In genomic region chr19:48624791-48625723, GRCh38 we compare ENCODE assay signal across 8 cellular contexts. TPM values are rescaled to one million over a fixed set of nuclear protein-coding genes. Genes with fewer than 3 reads are reported as not detected.
DNase-seq lines count a peak whose midpoint lies in the region; ATAC-seq and TF ChIP-seq lines count a peak whose summit lies in the region.

No MANE protein-coding gene starts in this region.

- H3K27ac ChIP-seq in KOPT-K1 (ENCODE audit: low read depth, low read length, poor library complexity, severe bottlenecking) (peak overlapping the region; percentile 59), cingulate gyrus (ENCODE audit: low read depth, low read length) (peak overlapping the region; percentile 98)

- ATAC-seq in natural killer cell treated with Interleukin-12 subunit alpha and Interleukin-12 subunit beta and Interleukin-15 and Interleukin-18, amount 100 ng/mL, for 72 hours, result no peak
- ATAC-seq in GM18861 (IDR thresholded peaks at IDR 0.05; ENCODE audit: unreplicated experiment), result no peak

- DNase-seq in BJ (ENCODE audit: low read depth) (no peak), AG08396 (ENCODE audit: low spot score) (no peak), HCEC 1CT (no peak), AG08395 (ENCODE audit: low spot score) (no peak)
- DNase-seq in natural killer cell treated with Interleukin-12 subunit alpha and Interleukin-12 subunit beta and Interleukin-15 and Interleukin-18, amount 100 ng/mL, for 72 hours (ENCODE audit: low spot score), result no peak

- no peak for TF ChIP-seq CTCF in BJ (IDR thresholded peaks at IDR 0.05; ENCODE audit: insufficient read depth, low read depth, low read length)

- H3K27me3 ChIP-seq in BJ (ENCODE audit: control insufficient read depth, insufficient read depth, low read length), result no peaks in the 10 kb centered on the region

- peaks cover 3% of the 10 kb centered on the region for H3K9me3 Mint-ChIP-seq in natural killer cell treated with Interleukin-12 subunit alpha and Interleukin-12 subunit beta and Interleukin-15 and Interleukin-18, amount 100 ng/mL, for 72 hours

- H3K4me3 ChIP-seq in BJ (ENCODE audit: low read depth, low read length), result peak overlapping the region; percentile 50

- peaks cover 7% of the 10 kb centered on the region for H3K36me3 Mint-ChIP-seq in natural killer cell treated with Interleukin-12 subunit alpha and Interleukin-12 subunit beta and Interleukin-15 and Interleukin-18, amount 100 ng/mL, for 72 hours

- H3K36me3 ChIP-seq in BJ (ENCODE audit: control insufficient read depth, insufficient read depth, low read length) (peaks cover 4% of the 10 kb centered on the region), KOPT-K1 (ENCODE audit: insufficient read depth, low read length) (peaks cover 46% of the 10 kb centered on the region)

- H3K27me3 Mint-ChIP-seq in natural killer cell treated with Interleukin-12 subunit alpha and Interleukin-12 subunit beta and Interleukin-15 and Interleukin-18, amount 100 ng/mL, for 72 hours, result no peaks in the 10 kb centered on the region

- POLR2A ChIA-PET in BJ (lab: Charles Lee), result no interaction called here

- peak overlapping the region; percentile 89 for H3K4me3 Mint-ChIP-seq in natural killer cell treated with Interleukin-12 subunit alpha and Interleukin-12 subunit beta and Interleukin-15 and Interleukin-18, amount 100 ng/mL, for 72 hours

- peaks cover 28 to 43% of the 10 kb centered on the region in 2 donors for H3K4me1 Mint-ChIP-seq in natural killer cell treated with Interleukin-12 subunit alpha and Interleukin-12 subunit beta and Interleukin-15 and Interleukin-18, amount 100 ng/mL, for 72 hours (ENCODE audit: low read depth in 2 of 2)

- H3K9me3 ChIP-seq in KOPT-K1 (ENCODE audit: insufficient read depth, low read length, poor library complexity, severe bottlenecking), result no peaks in the 10 kb centered on the region

- peak overlapping the region; percentile 53 to 97 for H3K27ac Mint-ChIP-seq in natural killer cell treated with Interleukin-12 subunit alpha and Interleukin-12 subunit beta and Interleukin-15 and Interleukin-18, amount 100 ng/mL, for 72 hours

- CTCF ChIA-PET in BJ (lab: Yijun Ruan, JAX), result no interaction called here

RNA-seq across cellular contexts. Expression of gene SPHK2, which starts 5.8 kb away (rescaled TPM):
- polyA plus RNA-seq in BJ (2011; rRNA removed), result 5.6 and 9.2 TPM in 2 replicates
- 5.1 and 7.5 TPM in 2 replicates for polyA minus RNA-seq in BJ (2011; rRNA and poly(A)+ RNA removed)
- total RNA-seq in natural killer cell treated with Interleukin-12 subunit alpha and Interleukin-12 subunit beta and Interleukin-15 and Interleukin-18, amount 100 ng/mL, for 72 hours, result 10 to 100 TPM; 37.9 to 71.4 TPM

RNA-seq across cellular contexts. Expression of gene RPL18, which starts 6.1 kb away (rescaled TPM):
- 1,260 and 1,324 TPM in 2 replicates for polyA plus RNA-seq in BJ (2011; rRNA removed)
- 479 and 695 TPM in 2 replicates for polyA minus RNA-seq in BJ (2011; rRNA and poly(A)+ RNA removed)
- total RNA-seq in natural killer cell treated with Interleukin-12 subunit alpha and Interleukin-12 subunit beta and Interleukin-15 and Interleukin-18, amount 100 ng/mL, for 72 hours, result 1,000 to 10,000 TPM; 1,029 to 1,552 TPM

RNA-seq across cellular contexts. Expression of gene FAM83E, which starts 10.2 kb away (rescaled TPM):
- 0.16 TPM in 1 of 2 replicates, not detected in the other for polyA plus RNA-seq in BJ (2011; rRNA removed)
- polyA minus RNA-seq in BJ (2011; rRNA and poly(A)+ RNA removed), result not detected in 2 replicates
- total RNA-seq in natural killer cell treated with Interleukin-12 subunit alpha and Interleukin-12 subunit beta and Interleukin-15 and Interleukin-18, amount 100 ng/mL, for 72 hours, result 10 to 100 TPM in 1 of 2 donors, 1 to 10 TPM in 1; 3.5 to 13.7 TPM

RNA-seq across cellular contexts. Expression of gene DBP, which starts 12.1 kb away (rescaled TPM):
- 4.3 and 5.3 TPM in 2 replicates for polyA plus RNA-seq in BJ (2011; rRNA removed)
- 5.2 and 6.0 TPM in 2 replicates for polyA minus RNA-seq in BJ (2011; rRNA and poly(A)+ RNA removed)
- 1 to 10 TPM; 3.8 to 3.9 TPM for total RNA-seq in natural killer cell treated with Interleukin-12 subunit alpha and Interleukin-12 subunit beta and Interleukin-15 and Interleukin-18, amount 100 ng/mL, for 72 hours

RNA-seq across cellular contexts. Expression of gene SPACA4, which starts 18.5 kb away (rescaled TPM):
- not detected in 2 replicates for polyA plus RNA-seq in BJ (2011; rRNA removed)
- not detected in 2 replicates for polyA minus RNA-seq in BJ (2011; rRNA and poly(A)+ RNA removed)
- total RNA-seq in natural killer cell treated with Interleukin-12 subunit alpha and Interleukin-12 subunit beta and Interleukin-15 and Interleukin-18, amount 100 ng/mL, for 72 hours, result not detected
